ENCODE assay signal across 9 cellular contexts in genomic region chr16:528111-529011, GRCh38. TPM values are rescaled to one million over a fixed set of nuclear protein-coding genes. Genes with fewer than 3 reads are reported as not detected.
A peak's percentile ranks its signal among the peaks of the same experiment; 100 is the strongest.
DNase-seq lines count a peak whose midpoint lies in the region; ATAC-seq, FAIRE-seq and TF ChIP-seq lines count a peak whose summit lies in the region.
"Had no signal": no experiment of that assay in that cellular context is flagged by ENCODE, and none has a peak within 500 bp of the region (broad histone marks: within the 10 kb centered on the region; RNA-seq: fewer than 3 reads in every experiment).

No MANE protein-coding gene starts in this region.

- H3K27ac ChIP-seq in astrocyte (ENCODE audit: low read depth, low read length), result peak overlapping the region; percentile 80
- H3K27ac ChIP-seq in layer of hippocampus (ENCODE audit: low read depth, low read length), result peak overlapping the region; percentile 65

- DNase-seq in GM12892 (ENCODE audit: insufficient read length) (no peak), RPMI7951 (ENCODE audit: low read depth) (peak; percentile 77), astrocyte (ENCODE audit: low read depth) (peak; percentile 55), D341Med (ENCODE audit: low spot score) (no peak)
- DNase-seq in stimulated activated CD8-positive, alpha-beta memory T cell treated with anti-CD3 and anti-CD28 coated beads, Interleukin-4, amount 100 ng/mL, for 48 hours, result peak; percentile 69

- no peaks in the 10 kb centered on the region for H3K27me3 Mint-ChIP-seq in astrocyte (ENCODE audit: low read depth, unreplicated experiment)

- H3K9me3 ChIP-seq in astrocyte (ENCODE audit: insufficient read depth, low read depth, low read length), result no peaks in the 10 kb centered on the region

- H3K4me3 ChIP-seq in astrocyte (ENCODE audit: insufficient read depth, low read depth, low read length), result peak overlapping the region; percentile 77

- H3K4me1 ChIP-seq in astrocyte (ENCODE audit: insufficient read depth, low read length), result peaks cover 37% of the 10 kb centered on the region

- H3K79me2 ChIP-seq in astrocyte (ENCODE audit: insufficient read depth, low read length), result peaks cover 80% of the 10 kb centered on the region

- FAIRE-seq in GM12892 (lab: Jason Lieb, UNC) (no peak), astrocyte (lab: Jason Lieb, UNC) (no peak)

- peak; percentile 9 for ATAC-seq in HG02884 (IDR thresholded peaks at IDR 0.05; ENCODE audit: unreplicated experiment)
- no peak for ATAC-seq in GM18870 (IDR thresholded peaks at IDR 0.05; ENCODE audit: unreplicated experiment)

- peaks cover 3% of the 10 kb centered on the region for H3K36me3 Mint-ChIP-seq in astrocyte (ENCODE audit: low read depth, unreplicated experiment)

- TF ChIP-seq POLR2A in GM12892 (IDR thresholded peaks at IDR 0.05; ENCODE audit: low read depth, low read length), result peak; percentile 21; the same call in 1 of the 2 replicates

- H3K27me3 ChIP-seq in astrocyte (ENCODE audit: insufficient read depth, low read length), result no peaks in the 10 kb centered on the region
- no peaks in the 10 kb centered on the region for H3K27me3 ChIP-seq in layer of hippocampus (ENCODE audit: control insufficient read depth, insufficient read depth, low read length)

- H3K27ac Mint-ChIP-seq in astrocyte (ENCODE audit: unreplicated experiment), result peak overlapping the region; percentile 80

- peak overlapping the region; percentile 89 for H3K4me2 ChIP-seq in astrocyte (ENCODE audit: low read length)

- H3K4me1 Mint-ChIP-seq in astrocyte (ENCODE audit: low read depth, unreplicated experiment), result peaks cover 15% of the 10 kb centered on the region

- no peaks in the 10 kb centered on the region for H3K9me3 Mint-ChIP-seq in astrocyte (ENCODE audit: unreplicated experiment)

- no peaks in the 10 kb centered on the region for H3K36me3 ChIP-seq in astrocyte (ENCODE audit: insufficient read depth, low read length)

- H4K20me1 ChIP-seq in astrocyte (ENCODE audit: insufficient read depth, low read length), result peaks cover 77% of the 10 kb centered on the region

- H3K9ac ChIP-seq in astrocyte (ENCODE audit: low read length), result peak overlapping the region; percentile 95

- peak overlapping the region; percentile 91 for H3K4me3 Mint-ChIP-seq in astrocyte (ENCODE audit: unreplicated experiment)

- H2AFZ ChIP-seq in astrocyte (ENCODE audit: low read depth, low read length), result no peak overlapping the region

- no peak for TF ChIP-seq CTCF in astrocyte (IDR thresholded peaks at IDR 0.05; ENCODE audit: insufficient read depth, low read depth, low read length)

RNA-seq across cellular contexts. Expression of gene CAPN15, which starts 0.8 kb away (rescaled TPM):
- 7.1 TPM for polyA plus RNA-seq in GM12892 (2012; ENCODE audit: missing spikeins)
- total RNA-seq in RPMI7951 (2014; rRNA removed; shearing (Covaris generic)), result 7.1 and 14.9 TPM in 2 replicates
- 33.6 and 38.7 TPM in 2 replicates for total RNA-seq in astrocyte

RNA-seq across cellular contexts. Expression of gene PRR35, which starts 31.8 kb away (rescaled TPM):
- not detected for polyA plus RNA-seq in GM12892 (2012; ENCODE audit: missing spikeins)
- not detected in 2 replicates for total RNA-seq in RPMI7951 (2014; rRNA removed; shearing (Covaris generic))
- 0.09 TPM in 1 of 2 replicates, not detected in the other for total RNA-seq in astrocyte
- total RNA-seq: glomerular endothelial cell had no signal

RNA-seq across cellular contexts. Expression of gene NHLRC4, which starts 38.4 kb away (rescaled TPM):
- 0.28 TPM for polyA plus RNA-seq in GM12892 (2012; ENCODE audit: missing spikeins)
- 0.24 and 0.29 TPM in 2 replicates for total RNA-seq in RPMI7951 (2014; rRNA removed; shearing (Covaris generic))
- 0.50 and 0.73 TPM in 2 replicates for total RNA-seq in astrocyte

RNA-seq across cellular contexts. Expression of gene PIGQ, which starts 41.4 kb away (rescaled TPM):
- 5.1 TPM for polyA plus RNA-seq in GM12892 (2012; ENCODE audit: missing spikeins)
- total RNA-seq in RPMI7951 (2014; rRNA removed; shearing (Covaris generic)), result 14.9 and 16.2 TPM in 2 replicates
- 22.2 and 22.4 TPM in 2 replicates for total RNA-seq in astrocyte

Comparison
In these comparisons a context has a peak if more than half of its experiments do, and no peak if none do; other contexts are left out.
1. DNase-seq: peak in RPMI7951 (single experiment), astrocyte (single experiment) and stimulated activated CD8-positive, alpha-beta memory T cell treated with anti-CD3 and anti-CD28 coated beads, Interleukin-4, amount 100 ng/mL, for 48 hours (single experiment); none in GM12892 (single experiment) and D341Med (single experiment).